1 cellular context compared by ENCODE assay signal in the genomic region with DNA sequence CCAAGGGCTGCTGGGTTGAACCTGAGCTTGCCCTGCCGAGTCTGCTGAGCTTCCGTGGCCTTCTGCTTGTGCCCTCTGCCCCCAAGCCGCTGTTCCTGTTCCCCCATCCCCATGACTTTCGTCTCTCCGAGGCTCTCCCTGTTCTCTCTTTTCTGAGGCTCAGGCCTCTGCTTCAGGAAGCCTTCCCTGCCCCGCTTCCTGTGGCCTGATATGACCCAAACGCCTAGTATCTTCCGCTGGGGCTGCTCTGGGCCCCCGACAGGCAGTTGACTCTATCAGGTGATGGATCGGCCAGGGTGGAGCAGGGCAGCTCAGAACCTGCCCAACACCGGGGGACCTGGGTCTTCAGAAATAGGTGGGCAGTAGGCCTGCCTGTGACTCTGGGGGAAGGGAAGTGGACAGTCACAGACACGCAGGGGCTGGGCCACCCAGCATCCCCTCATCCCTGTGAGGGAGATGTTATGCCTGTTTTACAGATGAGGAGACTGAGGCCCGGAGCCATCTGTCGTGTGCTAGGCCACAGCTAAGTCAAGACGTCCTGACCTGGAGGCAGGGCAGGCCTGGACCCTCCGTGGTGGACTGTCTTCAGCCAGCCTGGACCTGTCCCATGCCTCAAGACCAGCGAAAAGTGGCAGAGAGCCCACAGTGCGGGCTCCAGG.
TF ChIP-seq lines count a peak whose summit lies in the region.

No MANE protein-coding gene starts in this region.

TF ChIP-seq in GM12878, 131 proteins besides CTCF, POLR2A, EP300 and RAD21:
- TF ChIP-seq POLR2AphosphoS5 (IDR thresholded peaks at IDR 0.05; ENCODE audit: low read length) (0 out of 2 replicates have a peak, but pooled peaks have one; percentile 17), POLR2AphosphoS2 (IDR thresholded peaks at IDR 0.05; ENCODE audit: low read depth, low read length) (peak; percentile 18; the same call in 1 of the 2 replicates)
- TF ChIP-seq, protein P1, sequence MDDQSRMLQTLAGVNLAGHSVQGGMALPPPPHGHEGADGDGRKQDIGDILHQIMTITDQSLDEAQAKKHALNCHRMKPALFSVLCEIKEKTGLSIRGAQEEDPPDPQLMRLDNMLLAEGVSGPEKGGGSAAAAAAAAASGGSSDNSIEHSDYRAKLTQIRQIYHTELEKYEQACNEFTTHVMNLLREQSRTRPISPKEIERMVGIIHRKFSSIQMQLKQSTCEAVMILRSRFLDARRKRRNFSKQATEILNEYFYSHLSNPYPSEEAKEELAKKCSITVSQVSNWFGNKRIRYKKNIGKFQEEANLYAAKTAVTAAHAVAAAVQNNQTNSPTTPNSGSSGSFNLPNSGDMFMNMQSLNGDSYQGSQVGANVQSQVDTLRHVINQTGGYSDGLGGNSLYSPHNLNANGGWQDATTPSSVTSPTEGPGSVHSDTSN (IDR thresholded peaks at IDR 0.05; ENCODE audit: insufficient replicate concordance, low read depth, low read length), result no peak
